In the genomic region with DNA sequence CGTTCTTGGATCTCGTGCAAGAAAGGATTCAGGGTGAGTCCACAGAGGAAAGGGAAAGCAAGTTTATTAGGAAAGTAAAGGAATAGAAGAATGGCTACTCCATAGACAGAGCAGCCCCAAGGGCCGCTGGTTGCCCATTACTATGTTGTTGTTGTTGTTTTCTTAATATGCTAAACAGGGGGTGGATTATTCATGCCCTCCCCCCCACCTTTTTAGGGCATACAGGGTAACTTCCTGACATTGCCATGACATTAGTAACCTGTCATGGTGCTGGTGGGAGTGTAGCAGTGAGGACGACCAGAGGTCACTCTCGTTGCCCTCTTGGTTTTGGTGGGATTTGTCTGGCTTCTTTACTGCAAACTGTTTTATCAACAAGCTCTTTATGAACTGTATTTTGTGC, we compare ENCODE assay signal across 20 cellular contexts.
"Had no signal": no experiment of that assay in that cellular context is flagged by ENCODE, and none has a peak within 500 bp of the region (broad histone marks: within the 10 kb centered on the region; RNA-seq: fewer than 3 reads in every experiment).

No MANE protein-coding gene starts in this region.

- H3K27me3 ChIP-seq: spleen, testis, tibial nerve, upper lobe of right lung, vagina had no signal

- H3K4me3 ChIP-seq: dorsolateral prefrontal cortex, heart left ventricle, spleen, testis, tibial nerve, upper lobe of right lung, vagina had no signal

- H3K36me3 Mint-ChIP-seq: mesothelial cell of epicardium; natural killer cell; stimulated activated naive B cell treated with anti-CD40 and anti-IgM and Interleukin-4, amounts not matched to agents 10 μg/mL and 1 μg/mL and 100 μg/mL, for 72 hours had no signal

- H3K4me1 ChIP-seq: heart left ventricle, spleen, testis, tibial nerve, upper lobe of right lung, vagina had no signal

- DNase-seq: dorsolateral prefrontal cortex; effector CD8-positive, alpha-beta T cell; heart left ventricle; hippocampal formation; kidney glomerular epithelial cell; natural killer cell; spleen; stimulated activated CD4-positive, alpha-beta T cell treated with anti-CD3 and anti-CD28 coated beads, Interleukin-15, amount 100 ng/mL, for 24 hours; stimulated activated CD4-positive, alpha-beta T cell treated with anti-CD3 and anti-CD28 coated beads, Interleukin-1b, Interleukin-23, amount 100 ng/mL, for 48 hours; stimulated activated CD4-positive, alpha-beta T cell treated with anti-CD3 and anti-CD28 coated beads, Interleukin-4, amount 100 ng/mL, for 4 hours; stimulated activated naive B cell treated with anti-CD40 and anti-IgM and Interleukin-4, amounts not matched to agents 10 μg/mL and 1 μg/mL and 100 μg/mL, for 72 hours; stimulated activated naive CD8-positive, alpha-beta T cell treated with anti-CD3 and anti-CD28 coated beads, Interleukin-15, amount 100 ng/mL, for 72 hours; testis; upper lobe of right lung had no signal

- H3K27ac Mint-ChIP-seq: mesothelial cell of epicardium; natural killer cell; stimulated activated naive B cell treated with anti-CD40 and anti-IgM and Interleukin-4, amounts not matched to agents 10 μg/mL and 1 μg/mL and 100 μg/mL, for 72 hours; stimulated activated naive CD8-positive, alpha-beta T cell treated with anti-CD3 and anti-CD28 coated beads, Interleukin-15, amount 100 ng/mL, for 72 hours had no signal

- H3K36me3 ChIP-seq: heart left ventricle, spleen, tibial nerve, upper lobe of right lung, vagina had no signal

- H3K4me1 Mint-ChIP-seq: mesothelial cell of epicardium; neural crest cell; stimulated activated naive B cell treated with anti-CD40 and anti-IgM and Interleukin-4, amounts not matched to agents 10 μg/mL and 1 μg/mL and 100 μg/mL, for 72 hours; stimulated activated naive CD8-positive, alpha-beta T cell treated with anti-CD3 and anti-CD28 coated beads, Interleukin-15, amount 100 ng/mL, for 72 hours had no signal

- H3K4me3 Mint-ChIP-seq: mesothelial cell of epicardium; natural killer cell; neural crest cell; stimulated activated naive B cell treated with anti-CD40 and anti-IgM and Interleukin-4, amounts not matched to agents 10 μg/mL and 1 μg/mL and 100 μg/mL, for 72 hours; stimulated activated naive CD8-positive, alpha-beta T cell treated with anti-CD3 and anti-CD28 coated beads, Interleukin-15, amount 100 ng/mL, for 72 hours had no signal

- H3K27me3 Mint-ChIP-seq: stimulated activated naive CD8-positive, alpha-beta T cell treated with anti-CD3 and anti-CD28 coated beads, Interleukin-15, amount 100 ng/mL, for 72 hours had no signal

- ATAC-seq: esophagus mucosa; heart left ventricle; natural killer cell; sciatic nerve; stimulated activated naive CD8-positive, alpha-beta T cell treated with anti-CD3 and anti-CD28 coated beads, Interleukin-15, amount 100 ng/mL, for 72 hours; upper lobe of right lung had no signal

- H3K27ac ChIP-seq: dorsolateral prefrontal cortex, heart left ventricle, spleen, testis, tibial nerve, upper lobe of right lung, vagina had no signal

- H3K9me3 Mint-ChIP-seq: mesothelial cell of epicardium; stimulated activated naive B cell treated with anti-CD40 and anti-IgM and Interleukin-4, amounts not matched to agents 10 μg/mL and 1 μg/mL and 100 μg/mL, for 72 hours; stimulated activated naive CD8-positive, alpha-beta T cell treated with anti-CD3 and anti-CD28 coated beads, Interleukin-15, amount 100 ng/mL, for 72 hours had no signal

- H3K9me3 ChIP-seq: heart left ventricle, spleen, testis, tibial nerve, upper lobe of right lung, vagina had no signal
